Comparison of ENCODE assay signal across 15 cellular contexts in the genomic region with DNA sequence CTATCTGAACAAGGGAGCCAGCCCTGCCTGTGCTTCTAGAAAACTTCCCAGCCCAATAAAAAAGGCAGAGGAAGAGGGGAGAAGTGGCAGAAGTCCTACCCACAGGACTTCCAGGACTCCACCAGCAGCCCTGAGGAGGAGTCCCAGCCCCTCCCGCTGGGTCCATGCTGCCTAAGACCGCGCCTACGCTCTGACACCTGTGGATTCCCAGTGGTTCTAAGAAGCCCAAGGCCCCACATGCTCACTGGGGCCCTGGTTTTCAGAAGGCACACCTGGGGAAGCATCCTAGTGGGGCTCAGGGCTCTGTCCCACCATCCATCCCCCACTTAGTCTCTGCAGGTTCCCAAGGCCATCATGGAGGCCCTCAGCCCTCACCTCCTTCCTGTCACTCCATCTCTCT. TPM values are rescaled to one million over a fixed set of nuclear protein-coding genes. Genes with fewer than 3 reads are reported as not detected.
DNase-seq lines count a peak whose midpoint lies in the region; ATAC-seq and TF ChIP-seq lines count a peak whose summit lies in the region.
"Had no signal": no experiment of that assay in that cellular context is flagged by ENCODE, and none has a peak within 500 bp of the region (broad histone marks: within the 10 kb centered on the region; RNA-seq: fewer than 3 reads in every experiment).

No MANE protein-coding gene starts in this region.

- peak overlapping the region; percentile 95 for H3K27ac Mint-ChIP-seq in CD4-positive, alpha-beta T cell
- peak overlapping the region; percentile 57 for H3K27ac Mint-ChIP-seq in WTC11

- H3K36me3 ChIP-seq in gastroesophageal sphincter, result peaks cover 0 to 6% of the 10 kb centered on the region in 2 donors
- no peaks in the 10 kb centered on the region for H3K36me3 ChIP-seq in smooth muscle cell (ENCODE audit: low read depth)
- H3K36me3 ChIP-seq in PC-9 (ENCODE audit: low read depth), result peaks cover 8% of the 10 kb centered on the region; the same call in 1 of the 2 replicates

- TF ChIP-seq CTCF in CD4-positive, alpha-beta T cell (IDR thresholded peaks at IDR 0.05), result no peak
- TF ChIP-seq CTCF in WTC11 (IDR thresholded peaks at IDR 0.05), result no peak
- no peak for TF ChIP-seq CTCF in gastroesophageal sphincter (IDR thresholded peaks at IDR 0.05)
- no peak for TF ChIP-seq CTCF in smooth muscle cell (IDR thresholded peaks at IDR 0.05; ENCODE audit: borderline replicate concordance, insufficient read depth, poor library complexity, severe bottlenecking)
- no peak for TF ChIP-seq CTCF in PC-9 (conservative IDR thresholded peaks at IDR 0.05)

- no peaks in the 10 kb centered on the region for H3K27me3 Mint-ChIP-seq in CD4-positive, alpha-beta T cell
- H3K27me3 Mint-ChIP-seq in WTC11 (ENCODE audit: low read depth), result no peaks in the 10 kb centered on the region

- no TSS peak for BruUV-seq in PC-9 (replicated peaks; lab: Mats Ljungman, UMichigan)

- H3K4me2 ChIP-seq in smooth muscle cell (no peak overlapping the region), PC-9 (no peak overlapping the region)

- H3K9me2 ChIP-seq in PC-9 (ENCODE audit: insufficient read depth), result no peaks in the 10 kb centered on the region

- peaks cover 67% of the 10 kb centered on the region for H3F3A ChIP-seq in smooth muscle cell (ENCODE audit: low read depth)
- H3F3A ChIP-seq in PC-9 (ENCODE audit: insufficient read depth, low read depth), result peaks cover 48% of the 10 kb centered on the region

- no peak for DNase-seq in CD4-positive, alpha-beta T cell
- no peak for DNase-seq in WTC11 (ENCODE audit: low spot score)
- DNase-seq in smooth muscle cell (lab: John Stamatoyannopoulos, UW; ENCODE audit: unreplicated experiment), result no peak
- DNase-seq in PC-9, result no peak
- no peak for DNase-seq in kidney tubule cell (ENCODE audit: low spot score)
- DNase-seq: activated CD4-positive, CD25-positive, alpha-beta regulatory T cell; activated T-cell treated with anti-CD3 and anti-CD28 coated beads, Interleukin-2, amount 50 U/mL, for 4 hours; anterior cingulate cortex; glutamatergic neuron; GOT3; MG63; nucleus accumbens had no signal

- H3K4me3 Mint-ChIP-seq in CD4-positive, alpha-beta T cell, result peak overlapping the region; percentile 76
- no peak overlapping the region for H3K4me3 Mint-ChIP-seq in WTC11
- H3K4me3 Mint-ChIP-seq: activated T-cell treated with anti-CD3 and anti-CD28 coated beads, Interleukin-2, amount 50 U/mL, for 4 hours had no signal

- H3K79me2 ChIP-seq in smooth muscle cell (ENCODE audit: low read depth) (peaks cover 99% of the 10 kb centered on the region), PC-9 (ENCODE audit: low read depth) (peaks cover 96% of the 10 kb centered on the region)

- H3K9me3 ChIP-seq in CD4-positive, alpha-beta T cell (ENCODE audit: control insufficient read depth, low read length), result no peaks in the 10 kb centered on the region
- H3K9me3 ChIP-seq in gastroesophageal sphincter (no peaks in the 10 kb centered on the region), smooth muscle cell (replicated peaks; ENCODE audit: low read depth) (no peaks in the 10 kb centered on the region), PC-9 (ENCODE audit: insufficient read depth, low read depth) (no peaks in the 10 kb centered on the region)
- H3K9me3 ChIP-seq: MG63 had no signal

- intact Hi-C loops in CD4-positive, alpha-beta T cell (cut with DNase I, micrococcal nuclease), result loop anchor here in 1 of 2 experiments (5.0 kb wide), 1 partner anchor 36 kb away; no protein-coding TSS in a partner anchor
- intact Hi-C loops in PC-9 (cut with micrococcal nuclease; ENCODE audit: unreplicated experiment), result no loop called here

- no peak for TF ChIP-seq EP300 in gastroesophageal sphincter (IDR thresholded peaks at IDR 0.05)

- CTCF ChIA-PET in CD4-positive, alpha-beta T cell (lab: Charles Lee), result no interaction called here
- CTCF ChIA-PET in WTC11 (lab: Charles Lee), result interaction anchor here (1.6 to 1.9 kb wide), 2 partner anchors 9 to 161 kb away, joined by 4 to 5 read pairs; no protein-coding TSS in a partner anchor
- CTCF ChIA-PET in PC-9 (lab: Charles Lee), result interaction anchor here (0.6 kb wide), 1 partner anchor 59 kb away, joined by 3 read pairs; no protein-coding TSS in a partner anchor

- H3K27ac ChIP-seq in CD4-positive, alpha-beta T cell (ENCODE audit: low read depth, low read length), result peak overlapping the region; percentile 38
- peak overlapping the region; percentile 90 to 99 (median 94) for H3K27ac ChIP-seq in gastroesophageal sphincter
- H3K27ac ChIP-seq in smooth muscle cell (ENCODE audit: low read depth), result peak overlapping the region; percentile 96
- H3K27ac ChIP-seq in PC-9, result no peak overlapping the region

- WGBS in gastroesophageal sphincter (ENCODE audit: low coverage in 1 of 2), 2 donors, result no CpG with 5 or more reads among the region's 4 CpGs
- 90% methylated on average over 4 of the region's 4 CpGs for WGBS in smooth muscle cell (ENCODE audit: low lambda C conversion rate)

- H3K4me1 Mint-ChIP-seq in CD4-positive, alpha-beta T cell (ENCODE audit: low read depth), result peaks cover 88% of the 10 kb centered on the region
- peaks cover 82% of the 10 kb centered on the region for H3K4me1 Mint-ChIP-seq in WTC11

- no peak for TF ChIP-seq POLR2A in gastroesophageal sphincter (IDR thresholded peaks at IDR 0.05)

- H3K36me3 Mint-ChIP-seq in CD4-positive, alpha-beta T cell (ENCODE audit: low read depth), result peaks cover 23% of the 10 kb centered on the region
- no peaks in the 10 kb centered on the region for H3K36me3 Mint-ChIP-seq in WTC11

- no peaks in the 10 kb centered on the region for H3K9me3 Mint-ChIP-seq in CD4-positive, alpha-beta T cell
- no peaks in the 10 kb centered on the region for H3K9me3 Mint-ChIP-seq in WTC11
- H3K9me3 Mint-ChIP-seq: activated T-cell treated with anti-CD3 and anti-CD28 coated beads, Interleukin-2, amount 50 U/mL, for 4 hours had no signal

- ATAC-seq in CD4-positive, alpha-beta T cell (ENCODE audit: poor library complexity), result no peak
- ATAC-seq in WTC11 (no peak), gastroesophageal sphincter (no peak), GM21717 (IDR thresholded peaks at IDR 0.05; ENCODE audit: unreplicated experiment) (no peak), GM21423 (IDR thresholded peaks at IDR 0.05; ENCODE audit: unreplicated experiment) (no peak)

- H2AFZ ChIP-seq in smooth muscle cell (ENCODE audit: low read depth) (no peak overlapping the region), PC-9 (no peak overlapping the region)

- peak overlapping the region in 1 of 2 donors; percentile 8 for H3K4me3 ChIP-seq in gastroesophageal sphincter
- H3K4me3 ChIP-seq in smooth muscle cell, result no peak overlapping the region
- H3K4me3 ChIP-seq in PC-9, result no peak overlapping the region
- H3K4me3 ChIP-seq: MG63 had no signal

- H3K9ac ChIP-seq in smooth muscle cell (ENCODE audit: low read depth), result no peak overlapping the region

- no peaks in the 10 kb centered on the region for H3K27me3 ChIP-seq in CD4-positive, alpha-beta T cell (ENCODE audit: control insufficient read depth, insufficient read depth, low read length)
- no peaks in the 10 kb centered on the region for H3K27me3 ChIP-seq in gastroesophageal sphincter
- H3K27me3 ChIP-seq in smooth muscle cell (ENCODE audit: low read depth), result no peaks in the 10 kb centered on the region
- no peaks in the 10 kb centered on the region for H3K27me3 ChIP-seq in PC-9 (ENCODE audit: insufficient read depth, low read depth)
- H3K27me3 ChIP-seq: MG63 had no signal

- peaks cover 21 to 99% (median 83%) of the 10 kb centered on the region in 3 donors for H3K4me1 ChIP-seq in gastroesophageal sphincter
- peaks cover 40% of the 10 kb centered on the region for H3K4me1 ChIP-seq in smooth muscle cell (ENCODE audit: low read depth)
- H3K4me1 ChIP-seq in PC-9 (replicated peaks; ENCODE audit: insufficient read depth), result peaks cover 76% of the 10 kb centered on the region

- POLR2A ChIA-PET in CD4-positive, alpha-beta T cell (lab: Charles Lee), result interaction anchor here (1.6 kb wide), 1 partner anchor 31 kb away, joined by 7 read pairs; no protein-coding TSS in a partner anchor
- POLR2A ChIA-PET in WTC11 (lab: Charles Lee) (interaction anchor here (1.2 kb wide), 1 partner anchor 318 kb away, joined by 3 read pairs; no protein-coding TSS in a partner anchor), PC-9 (lab: Charles Lee; ENCODE audit: unreplicated experiment) (no interaction called here)

- H4K20me1 ChIP-seq in smooth muscle cell (ENCODE audit: low read depth) (peaks cover 99% of the 10 kb centered on the region), PC-9 (ENCODE audit: insufficient read depth) (peaks cover 67% of the 10 kb centered on the region)

TF ChIP-seq in WTC11, 78 proteins besides CTCF, POLR2A, EP300 and RAD21 (continues in another document):
- TF ChIP-seq OVOL2 (CRISPR knock-in tag; IDR thresholded peaks at IDR 0.05; ENCODE audit: borderline replicate concordance) (no peak), ZNF138 (CRISPR knock-in tag; conservative IDR thresholded peaks at IDR 0.05) (no peak), ZNF263 (CRISPR knock-in tag; IDR thresholded peaks at IDR 0.05; ENCODE audit: low read depth) (no peak), ZNF219 (CRISPR knock-in tag; IDR thresholded peaks at IDR 0.05; ENCODE audit: borderline replicate concordance) (no peak), GRHL2 (CRISPR knock-in tag; IDR thresholded peaks at IDR 0.05; ENCODE audit: insufficient replicate concordance, severe bottlenecking) (no peak), JAZF1 (CRISPR knock-in tag; IDR thresholded peaks at IDR 0.05) (no peak)
- TF ChIP-seq, protein P1, sequence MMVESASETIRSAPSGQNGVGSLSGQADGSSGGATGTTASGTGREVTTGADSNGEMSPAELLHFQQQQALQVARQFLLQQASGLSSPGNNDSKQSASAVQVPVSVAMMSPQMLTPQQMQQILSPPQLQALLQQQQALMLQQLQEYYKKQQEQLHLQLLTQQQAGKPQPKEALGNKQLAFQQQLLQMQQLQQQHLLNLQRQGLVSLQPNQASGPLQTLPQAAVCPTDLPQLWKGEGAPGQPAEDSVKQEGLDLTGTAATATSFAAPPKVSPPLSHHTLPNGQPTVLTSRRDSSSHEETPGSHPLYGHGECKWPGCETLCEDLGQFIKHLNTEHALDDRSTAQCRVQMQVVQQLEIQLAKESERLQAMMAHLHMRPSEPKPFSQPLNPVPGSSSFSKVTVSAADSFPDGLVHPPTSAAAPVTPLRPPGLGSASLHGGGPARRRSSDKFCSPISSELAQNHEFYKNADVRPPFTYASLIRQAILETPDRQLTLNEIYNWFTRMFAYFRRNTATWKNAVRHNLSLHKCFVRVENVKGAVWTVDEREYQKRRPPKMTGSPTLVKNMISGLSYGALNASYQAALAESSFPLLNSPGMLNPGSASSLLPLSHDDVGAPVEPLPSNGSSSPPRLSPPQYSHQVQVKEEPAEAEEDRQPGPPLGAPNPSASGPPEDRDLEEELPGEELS (CRISPR knock-in tag; IDR thresholded peaks at IDR 0.05), result no peak

RNA-seq across cellular contexts. Expression of a gene that starts 32.7 kb away (rescaled TPM):
- total RNA-seq in CD4-positive, alpha-beta T cell, result 100 to 1,000 TPM; 128 to 143 TPM
- total RNA-seq in WTC11 (2021) (196 to 198 TPM (median 197 TPM) in 3 replicates), gastroesophageal sphincter (1,000 to 10,000 TPM in 2 of 4 donors, 100 to 1,000 TPM in 2; 776 to 1,910 (median 969) TPM), smooth muscle cell (361 and 422 TPM in 2 replicates), PC-9 (2021) (314 and 323 TPM in 2 replicates)
- 741 and 806 TPM in 2 replicates for polyA plus RNA-seq in smooth muscle cell
